11 cellular contexts compared by ENCODE assay signal in genomic region chr15:68618339-68619302, GRCh38. TPM values are rescaled to one million over a fixed set of nuclear protein-coding genes. Genes with fewer than 3 reads are reported as not detected.
A peak's percentile ranks its signal among the peaks of the same experiment; 100 is the strongest.
DNase-seq lines count a peak whose midpoint lies in the region; TF ChIP-seq lines count a peak whose summit lies in the region.
"Had no signal": no experiment of that assay in that cellular context is flagged by ENCODE, and none has a peak within 500 bp of the region (broad histone marks: within the 10 kb centered on the region; RNA-seq: fewer than 3 reads in every experiment).

No MANE protein-coding gene starts in this region.

- H2AK5ac ChIP-seq in mesendoderm (ENCODE audit: low read length): no peak overlapping the region

- H3K4me3 Mint-ChIP-seq in chondrocyte (ENCODE audit: unreplicated experiment): no peak overlapping the region
- H3K4me3 Mint-ChIP-seq: activated naive CD8-positive, alpha-beta T cell had no signal

- H2BK120ac ChIP-seq in mesendoderm (ENCODE audit: low read depth, low read length): no peak overlapping the region

- intact Hi-C loops in stomach (cut with DNase I; ENCODE audit: low total_unique reads): no loop called here

- peak overlapping the region; percentile 98 for H3K27ac Mint-ChIP-seq in chondrocyte (ENCODE audit: unreplicated experiment)
- H3K27ac Mint-ChIP-seq: activated naive CD8-positive, alpha-beta T cell had no signal

- H3K27ac ChIP-seq in mesendoderm (ENCODE audit: low read depth, low read length): no peak overlapping the region
- peak overlapping the region in 2 of 5 donors; percentile 11 to 31 for H3K27ac ChIP-seq in stomach
- H3K27ac ChIP-seq: epithelial cell of prostate had no signal

- no peaks in the 10 kb centered on the region for H3K27me3 ChIP-seq in mesendoderm (ENCODE audit: insufficient read depth, low read length, poor library complexity)
- peaks cover 0 to 10% (median 0%) of the 10 kb centered on the region in 3 donors for H3K27me3 ChIP-seq in stomach

- no peaks in the 10 kb centered on the region for H3K79me1 ChIP-seq in mesendoderm (ENCODE audit: low read length)

- H3K23ac ChIP-seq in mesendoderm (ENCODE audit: low read length): no peak overlapping the region

- peaks cover 5% of the 10 kb centered on the region for H3K4me1 ChIP-seq in mesendoderm (ENCODE audit: control insufficient read depth, low read depth, low read length)
- peaks cover 6 to 31% (median 16%) of the 10 kb centered on the region in 4 donors for H3K4me1 ChIP-seq in stomach

- H3K18ac ChIP-seq in mesendoderm (ENCODE audit: low read length): no peak overlapping the region

- no peak overlapping the region for H3K4ac ChIP-seq in mesendoderm (ENCODE audit: low read depth, low read length)

- no peaks in the 10 kb centered on the region for H3K79me2 ChIP-seq in mesendoderm (ENCODE audit: control insufficient read depth, insufficient read depth, low read length)

- no CpG with 5 or more reads among the region's 7 CpGs for WGBS in mesendoderm (ENCODE audit: extremely low coverage, insufficient coverage, low lambda C conversion rate)
- 54 to 59% (median 57%) methylated on average over 7 of the region's 7 CpGs for WGBS in stomach, 5 donors

- H4K5ac ChIP-seq in mesendoderm (ENCODE audit: low read length): no peak overlapping the region

- no peak overlapping the region for H2BK5ac ChIP-seq in mesendoderm (ENCODE audit: low read length)

- H3K9ac ChIP-seq in mesendoderm (ENCODE audit: low read length): no peak overlapping the region

- no peak for TF ChIP-seq POLR2A in erythroblast (IDR thresholded peaks at IDR 0.05; ENCODE audit: low read length)
- no peak for TF ChIP-seq POLR2A in stomach (IDR thresholded peaks at IDR 0.05)

- H4K8ac ChIP-seq in mesendoderm (ENCODE audit: low read depth, low read length): no peak overlapping the region

- no peaks in the 10 kb centered on the region for H3K27me3 Mint-ChIP-seq in chondrocyte (ENCODE audit: low read depth)
- H3K27me3 Mint-ChIP-seq: activated naive CD8-positive, alpha-beta T cell had no signal

- no peak overlapping the region for H3K4me2 ChIP-seq in mesendoderm (ENCODE audit: low read length)

- H3K4me3 ChIP-seq in mesendoderm (ENCODE audit: low read length) (no peak overlapping the region), stomach (no peak overlapping the region)

- TF ChIP-seq CTCF in chondrocyte (IDR thresholded peaks at IDR 0.05) (no peak), stomach (IDR thresholded peaks at IDR 0.05) (no peak)

- H3K9me3 Mint-ChIP-seq in chondrocyte (ENCODE audit: low read depth): no peaks in the 10 kb centered on the region

- H3K56ac ChIP-seq in mesendoderm (ENCODE audit: low read length): no peak overlapping the region

- H3K36me3 ChIP-seq in mesendoderm (ENCODE audit: control insufficient read depth, insufficient read depth, low read length) (no peaks in the 10 kb centered on the region), stomach (no peaks in the 10 kb centered on the region)

- H3K36me3 Mint-ChIP-seq in chondrocyte (ENCODE audit: low read depth): peaks cover 6% of the 10 kb centered on the region
- H3K36me3 Mint-ChIP-seq: activated naive CD8-positive, alpha-beta T cell had no signal

- no peak for TF ChIP-seq EP300 in stomach (IDR thresholded peaks at IDR 0.05)

- peaks cover 87% of the 10 kb centered on the region for H3K4me1 Mint-ChIP-seq in chondrocyte (ENCODE audit: low read depth)

- DNase-seq in ELR (ENCODE audit: low read depth) (peak; percentile 89), NCI-H2029 treated with DMSO at 0.1 percent for 48 hours (lab: John Stamatoyannopoulos, UW) (peak; percentile 1), chondrocyte (ENCODE audit: low spot score) (no peak), mesendoderm (peak; percentile 30), erythroblast (lab: John Stamatoyannopoulos, UW) (no peak), T-helper 1 cell (no peak), stomach (no peak), T1000 (lab: John Stamatoyannopoulos, UW) (no peak)
- DNase-seq: kidney glomerular epithelial cell had no signal

- no peaks in the 10 kb centered on the region for H3K9me3 ChIP-seq in stomach

- no peak overlapping the region for H2BK15ac ChIP-seq in mesendoderm (replicated peaks; ENCODE audit: low read depth)

RNA-seq across cellular contexts. Expression of gene CORO2B, which starts 39.8 kb away (rescaled TPM):
- total RNA-seq in chondrocyte (79.4 to 123 TPM (median 82.5 TPM) in 3 replicates), stomach (1 to 10 TPM in 3 of 5 donors, under 1 TPM in 1, not detected in 1; 0.89 to 2.8 (median 1.7) TPM)
- 1.9 TPM for polyA plus RNA-seq in mesendoderm (2013, experiment 1 of 2)
- polyA plus RNA-seq in mesendoderm (2013, experiment 2 of 2): 1.8 TPM
- 1 to 10 TPM; 1.2 to 3.7 (median 3.2) TPM for polyA plus RNA-seq in stomach

Comparison
In these comparisons a context has a peak if more than half of its experiments do, and no peak if none do; other contexts are left out.
1. DNase-seq: peak in ELR (single experiment), NCI-H2029 treated with DMSO at 0.1 percent for 48 hours (single experiment) and mesendoderm (single experiment); none in chondrocyte (single experiment), erythroblast (0 of 2), T-helper 1 cell (0 of 5), stomach (single experiment) and T1000 (single experiment).
2. RNA of gene CORO2B, which starts 39.8 kb away (total RNA-seq): 79.4 to 123 TPM in chondrocyte; 0.89 to 2.8 TPM in stomach; every median in the first group is over 10 times any median in the second.